ENCODE assay signal across 8 cellular contexts in genomic region chr11:62856333-62856910, GRCh38. TPM values are rescaled to one million over a fixed set of nuclear protein-coding genes. Genes with fewer than 3 reads are reported as not detected.
DNase-seq lines count a peak whose midpoint lies in the region; ATAC-seq and TF ChIP-seq lines count a peak whose summit lies in the region.

No MANE protein-coding gene starts in this region.

- ATAC-seq in HG02870 (IDR thresholded peaks at IDR 0.05; ENCODE audit: unreplicated experiment) = no peak

- H3K9me3 ChIP-seq in mucosa of rectum (ENCODE audit: control insufficient read depth in 2 of 2, low read length in 2 of 2) = no peaks in the 10 kb centered on the region

- H3K4me1 ChIP-seq in mucosa of rectum (ENCODE audit: control insufficient read depth in 2 of 2, insufficient read depth in 2 of 2, low read length in 2 of 2) = peaks cover 24% of the 10 kb centered on the region in 2 donors

- H3K4me3 ChIP-seq in GM06990 (replicated peaks; ENCODE audit: low read depth, low read length) (peak overlapping the region; percentile 97), mucosa of rectum (ENCODE audit: low read length in 2 of 2) (peak overlapping the region; percentile 81 to 97)

- peak overlapping the region; percentile 83 to 85 for H3K9ac ChIP-seq in mucosa of rectum (ENCODE audit: low read depth in 1 of 2, low read length in 2 of 2)

- H3K27ac ChIP-seq in caudate nucleus (ENCODE audit: low read depth, low read length) (peak overlapping the region; percentile 49), mucosa of rectum (ENCODE audit: low read depth in 2 of 2, low read length in 2 of 2) (peak overlapping the region; percentile 66 to 74)

- H3K36me3 ChIP-seq in GM06990 (ENCODE audit: control insufficient read depth, insufficient read depth, low read length) (peaks cover 20% of the 10 kb centered on the region), mucosa of rectum (ENCODE audit: control insufficient read depth in 2 of 2, insufficient read depth in 2 of 2, low read length in 2 of 2) (peaks cover 27 to 33% of the 10 kb centered on the region in 2 donors)

- no peak for DNase-seq in GM06990 (ENCODE audit: extremely low read depth, insufficient read length)
- peak; percentile 21 to 39 for DNase-seq in Kasumi-1 (lab: John Stamatoyannopoulos, UW)
- DNase-seq in caudate nucleus (lab: John Stamatoyannopoulos, UW) = no peak
- no peak for DNase-seq in GM10266 (ENCODE audit: extremely low spot score)
- DNase-seq in A172 (ENCODE audit: low spot score) = no peak
- DNase-seq in NCI-H1048 (lab: John Stamatoyannopoulos, UW) = no peak

- no peaks in the 10 kb centered on the region for H3K27me3 ChIP-seq in GM06990 (replicated peaks; ENCODE audit: control insufficient read depth, insufficient read depth, low read length)
- no peaks in the 10 kb centered on the region for H3K27me3 ChIP-seq in mucosa of rectum (ENCODE audit: control insufficient read depth in 2 of 2, insufficient read depth in 2 of 2, low read length in 2 of 2)

- TF ChIP-seq CTCF in GM06990 (IDR thresholded peaks at IDR 0.05; ENCODE audit: insufficient read depth, low read length, poor library complexity, severe bottlenecking) = no peak
- TF ChIP-seq CTCF in GM10266 (IDR thresholded peaks at IDR 0.05; ENCODE audit: control insufficient read depth, insufficient read depth, low read depth, missing control alignments) = no peak

RNA-seq across cellular contexts. Expression of gene WDR74, which starts 17.0 kb away (rescaled TPM):
- total RNA-seq in A172 (2014; rRNA removed; shearing (Covaris generic)) = 92.4 and 104 TPM in 2 replicates

RNA-seq across cellular contexts. Expression of gene TEX54, which starts 23.8 kb away (rescaled TPM):
- total RNA-seq in A172 (2014; rRNA removed; shearing (Covaris generic)) = not detected in 2 replicates

RNA-seq across cellular contexts. Expression of gene SLC3A2, which starts 24.3 kb away (rescaled TPM):
- 198 and 207 TPM in 2 replicates for total RNA-seq in A172 (2014; rRNA removed; shearing (Covaris generic))

RNA-seq across cellular contexts. Expression of gene STX5, which starts 24.6 kb away (rescaled TPM):
- total RNA-seq in A172 (2014; rRNA removed; shearing (Covaris generic)) = 28.0 and 33.8 TPM in 2 replicates

RNA-seq across cellular contexts. Expression of gene NXF1, which starts 51.2 kb away (rescaled TPM):
- 25.9 and 30.0 TPM in 2 replicates for total RNA-seq in A172 (2014; rRNA removed; shearing (Covaris generic))

Comparison
In these comparisons a context has a peak if more than half of its experiments do, and no peak if none do; other contexts are left out.
1. DNase-seq: peak in Kasumi-1 (2 of 2); none in GM06990 (single experiment), caudate nucleus (0 of 61), GM10266 (single experiment), A172 (single experiment) and NCI-H1048 (single experiment).